In the genomic region with DNA sequence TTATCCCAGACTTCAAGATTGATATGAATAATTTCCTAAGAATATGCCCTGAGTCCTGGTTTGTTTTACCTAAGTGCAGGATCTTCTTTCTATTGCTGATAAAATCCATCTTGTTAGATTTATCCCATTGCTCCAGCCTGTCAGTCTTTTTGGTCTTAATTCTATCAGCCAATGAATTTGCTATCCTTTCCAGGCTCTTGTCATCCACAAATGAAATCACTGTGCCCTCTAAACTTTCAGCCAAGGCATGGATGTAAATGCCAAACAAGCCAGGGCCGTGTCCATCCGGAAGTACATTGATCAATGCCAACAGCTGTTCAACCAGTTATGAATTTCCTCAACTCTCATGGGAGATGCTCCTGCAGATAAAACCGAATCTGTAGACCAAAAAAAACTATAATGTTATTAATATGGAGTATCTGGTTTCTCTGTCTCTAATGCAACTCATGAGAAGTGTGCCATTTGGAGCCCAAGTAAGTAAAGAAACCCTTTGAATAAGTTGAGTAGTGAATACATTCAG, we compare ENCODE assay signal across 21 cellular contexts. TPM values are rescaled to one million over a fixed set of nuclear protein-coding genes. Genes with fewer than 3 reads are reported as not detected.
"Had no signal": no experiment of that assay in that cellular context is flagged by ENCODE, and none has a peak within 500 bp of the region (broad histone marks: within the 10 kb centered on the region; RNA-seq: fewer than 3 reads in every experiment).

No MANE protein-coding gene starts in this region.

- DNase-seq: activated CD4-positive, alpha-beta T cell treated with anti-CD3 and anti-CD28 coated beads for 4 hours; activated CD8-positive, alpha-beta memory T cell treated with anti-CD3 and anti-CD28 coated beads, Interleukin-2, amount 50 U/mL, for 4 hours; activated CD8-positive, alpha-beta T cell treated with anti-CD3 and anti-CD28 coated beads for 36 hours; activated naive CD4-positive, alpha-beta T cell treated with anti-CD3 and anti-CD28 coated beads, Interleukin-2, amount 50 U/mL, for 16 hours; activated naive CD8-positive, alpha-beta T cell treated with anti-CD3 and anti-CD28 coated beads, Interleukin-2, amount 10 ng/mL, durations not matched to agents 7 days and 5 days; adrenal gland; anterior cingulate cortex; cerebellar nuclear complex; Kasumi-1; NCI-H1048; NCI-H146; NCI-H187 treated with DMSO at 0.1 percent for 48 hours; NCI-H510A treated with DMSO at 0.1 percent for 48 hours; NCI-H69; NK-92 treated with Interleukin-12 subunit alpha and Interleukin-12 subunit beta, amount 100 ng/mL, for 24 hours; PC-3; SHP77 treated with DMSO at 0.1 percent for 48 hours had no signal

- H3K9me3 Mint-ChIP-seq: activated CD8-positive, alpha-beta T cell treated with anti-CD3 and anti-CD28 coated beads for 36 hours; activated naive CD8-positive, alpha-beta T cell treated with anti-CD3 and anti-CD28 coated beads, Interleukin-2, amount 10 ng/mL, durations not matched to agents 7 days and 5 days; T-helper 1 cell treated with Interleukin-12 subunit alpha and Interleukin-12 subunit beta and Interleukin-4 antibody, amounts not matched to agents 30 μg/mL and 1 μg/mL, for 36 hours had no signal

- H3K4me3 Mint-ChIP-seq: activated CD8-positive, alpha-beta T cell treated with anti-CD3 and anti-CD28 coated beads for 36 hours; activated naive CD8-positive, alpha-beta T cell treated with anti-CD3 and anti-CD28 coated beads, Interleukin-2, amount 10 ng/mL, durations not matched to agents 7 days and 5 days; T-helper 1 cell treated with Interleukin-12 subunit alpha and Interleukin-12 subunit beta and Interleukin-4 antibody, amounts not matched to agents 30 μg/mL and 1 μg/mL, for 36 hours had no signal

- H3K36me3 Mint-ChIP-seq: activated naive CD8-positive, alpha-beta T cell treated with anti-CD3 and anti-CD28 coated beads, Interleukin-2, amount 10 ng/mL, durations not matched to agents 7 days and 5 days had no signal

- H3K27ac Mint-ChIP-seq: activated CD8-positive, alpha-beta T cell treated with anti-CD3 and anti-CD28 coated beads for 36 hours; activated naive CD8-positive, alpha-beta T cell treated with anti-CD3 and anti-CD28 coated beads, Interleukin-2, amount 10 ng/mL, durations not matched to agents 7 days and 5 days; T-helper 1 cell treated with Interleukin-12 subunit alpha and Interleukin-12 subunit beta and Interleukin-4 antibody, amounts not matched to agents 30 μg/mL and 1 μg/mL, for 36 hours had no signal

- H3K4me1 Mint-ChIP-seq: activated naive CD8-positive, alpha-beta T cell treated with anti-CD3 and anti-CD28 coated beads, Interleukin-2, amount 10 ng/mL, durations not matched to agents 7 days and 5 days had no signal

- ATAC-seq: activated CD4-positive, CD25-positive, alpha-beta regulatory T cell treated with anti-CD3 and anti-CD28 coated beads, Interleukin-2, amount 50 U/mL, for 24 hours; activated CD8-positive, alpha-beta T cell treated with anti-CD3 and anti-CD28 coated beads for 36 hours; PC-3 had no signal

RNA-seq across cellular contexts. Expression of a gene that starts 40.0 kb away (rescaled TPM):
- total RNA-seq: activated CD8-positive, alpha-beta T cell treated with anti-CD3 and anti-CD28 coated beads for 36 hours; activated naive CD8-positive, alpha-beta T cell treated with anti-CD3 and anti-CD28 coated beads, Interleukin-2, amount 10 ng/mL, durations not matched to agents 7 days and 5 days; cardiac septum; M059J; PC-3 had no signal
